Comparison of ENCODE assay signal across 34 cellular contexts in genomic region chr17:65762973-65763372, GRCh38.
"Had no signal": no experiment of that assay in that cellular context is flagged by ENCODE, and none has a peak within 500 bp of the region (broad histone marks: within the 10 kb centered on the region; RNA-seq: fewer than 3 reads in every experiment).

No MANE protein-coding gene starts in this region.

- H3K27me3 ChIP-seq: MG63 had no signal

- H3K36me3 ChIP-seq: MG63 had no signal

- H3K4me3 ChIP-seq: MG63 had no signal

- DNase-seq: Karpas-422, Kasumi-1, MG63, MM.1S, MV-4-11, NCI-H1048, NCI-H1092, NCI-H1092 treated with DMSO at 0.1 percent for 48 hours, NCI-H1105, NCI-H1105 treated with DMSO at 0.1 percent for 48 hours, NCI-H1417, NCI-H1417 treated with DMSO at 0.1 percent for 48 hours, NCI-H1436, NCI-H1436 treated with DMSO at 0.1 percent for 48 hours, NCI-H146, NCI-H1694, NCI-H1694 treated with DMSO at 0.1 percent for 48 hours, NCI-H187, NCI-H187 treated with DMSO at 0.1 percent for 48 hours, NCI-H1930, NCI-H2029, NCI-H2029 treated with DMSO at 0.1 percent for 48 hours, NCI-H2081, NCI-H2081 treated with DMSO at 0.1 percent for 48 hours, NCI-H2107, NCI-H2171, NCI-H2171 treated with DMSO at 0.1 percent for 48 hours, NCI-H2227 treated with DMSO at 0.1 percent for 48 hours, NCI-H226, NCI-H345, NCI-H446, NCI-H446 treated with DMSO at 0.1 percent for 48 hours, NCI-H510A, NCI-H510A treated with DMSO at 0.1 percent for 48 hours had no signal

- H3K9me3 ChIP-seq: MG63 had no signal
